In the genomic region with DNA sequence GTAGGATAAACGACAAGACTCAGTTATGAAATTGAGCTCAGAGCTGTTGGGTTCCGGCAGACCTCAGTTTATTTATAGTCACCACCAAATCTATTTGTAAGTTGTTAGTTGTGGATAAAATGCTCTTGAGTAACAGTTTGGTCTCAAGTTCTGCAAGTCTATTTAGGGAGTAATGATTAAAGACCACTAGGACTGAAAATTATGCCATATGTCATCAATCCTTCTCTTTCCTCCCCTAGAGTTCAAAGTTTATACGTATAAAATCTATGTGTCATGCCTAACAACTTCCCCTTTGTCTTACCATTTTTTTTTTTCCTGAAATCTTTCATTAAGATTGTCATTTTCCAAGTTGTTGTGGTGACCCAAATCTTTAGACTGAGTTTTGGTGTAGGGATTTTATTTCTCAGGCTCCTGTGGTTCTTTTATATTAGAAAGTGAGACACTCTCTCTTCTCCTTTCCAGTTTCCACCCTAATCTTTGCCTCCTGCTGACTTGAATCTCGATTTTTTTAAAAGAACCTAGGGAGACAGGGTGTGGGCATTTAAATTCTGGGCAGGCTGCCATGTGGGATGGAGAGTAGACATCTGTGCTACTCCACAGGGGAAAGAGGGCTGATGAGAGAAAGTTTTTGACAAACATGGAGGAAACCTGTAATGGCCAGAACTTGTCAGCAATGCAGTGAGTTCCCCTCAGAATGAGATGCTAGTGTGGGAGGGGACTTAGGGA, we compare ENCODE assay signal across 11 cellular contexts. TPM values are rescaled to one million over a fixed set of nuclear protein-coding genes. Genes with fewer than 3 reads are reported as not detected.
DNase-seq lines count a peak whose midpoint lies in the region; TF ChIP-seq lines count a peak whose summit lies in the region.
"Had no signal": no experiment of that assay in that cellular context is flagged by ENCODE, and none has a peak within 500 bp of the region (broad histone marks: within the 10 kb centered on the region; RNA-seq: fewer than 3 reads in every experiment).

No MANE protein-coding gene starts in this region.

- no peaks in the 10 kb centered on the region for H3F3A ChIP-seq in PC-9 (ENCODE audit: insufficient read depth, low read depth)

- no peak overlapping the region for H2AFZ ChIP-seq in PC-9

- H3K27ac ChIP-seq in PC-9: no peak overlapping the region
- H3K27ac ChIP-seq: heart left ventricle had no signal

- no peaks in the 10 kb centered on the region for H3K36me3 ChIP-seq in MG63
- no peaks in the 10 kb centered on the region for H3K36me3 ChIP-seq in PC-9 (ENCODE audit: low read depth)
- H3K36me3 ChIP-seq: heart left ventricle had no signal

- H3K9me2 ChIP-seq in PC-9 (ENCODE audit: insufficient read depth): no peaks in the 10 kb centered on the region

- H3K4me1 ChIP-seq in PC-9 (replicated peaks; ENCODE audit: insufficient read depth): no peaks in the 10 kb centered on the region

- H3K27me3 ChIP-seq in MG63 (no peaks in the 10 kb centered on the region), PC-9 (ENCODE audit: insufficient read depth, low read depth) (no peaks in the 10 kb centered on the region)

- H3K4me2 ChIP-seq in PC-9: no peak overlapping the region

- no TSS peak for BruUV-seq in PC-9 (replicated peaks; lab: Mats Ljungman, UMichigan)

- intact Hi-C loops in PC-9 (cut with micrococcal nuclease; ENCODE audit: unreplicated experiment): no loop called here

- H4K20me1 ChIP-seq in PC-9 (ENCODE audit: insufficient read depth): no peaks in the 10 kb centered on the region

- POLR2A ChIA-PET in PC-9 (lab: Charles Lee; ENCODE audit: unreplicated experiment): no interaction called here

- no peaks in the 10 kb centered on the region for H3K79me2 ChIP-seq in PC-9 (ENCODE audit: low read depth)

- H3K9me3 ChIP-seq in MG63: no peaks in the 10 kb centered on the region
- H3K9me3 ChIP-seq in PC-9 (ENCODE audit: insufficient read depth, low read depth): no peaks in the 10 kb centered on the region
- H3K9me3 ChIP-seq: heart left ventricle had no signal

- H3K4me3 ChIP-seq in MG63 (no peak overlapping the region), PC-9 (no peak overlapping the region), fibroblast of villous mesenchyme (ENCODE audit: low read depth, low read length) (no peak overlapping the region)
- H3K4me3 ChIP-seq: heart left ventricle had no signal

- TF ChIP-seq CTCF in PC-9 (conservative IDR thresholded peaks at IDR 0.05) (no peak), fibroblast of villous mesenchyme (IDR thresholded peaks at IDR 0.05; ENCODE audit: insufficient read depth, low read depth, low read length) (no peak)

- CTCF ChIA-PET in PC-9 (lab: Charles Lee): no interaction called here

- DNase-seq in DMS 273 treated with DMSO at 0.1 percent for 48 hours (lab: John Stamatoyannopoulos, UW) (peak; percentile 91), MG63 (peak; percentile 66), PC-9 (peak; percentile 18 to 37), fibroblast of villous mesenchyme (ENCODE audit: low read depth) (peak; percentile 53), C1 segment of cervical spinal cord (lab: John Stamatoyannopoulos, UW) (no peak), NCI-H510A treated with DMSO at 0.1 percent for 48 hours (lab: John Stamatoyannopoulos, UW) (no peak), kidney tubule cell (ENCODE audit: low spot score) (no peak), hepatic stellate cell (ENCODE audit: low spot score) (no peak)
- DNase-seq: heart left ventricle; IMR-90; stimulated activated CD4-positive, alpha-beta T cell treated with anti-CD3 and anti-CD28 coated beads, Interleukin-15, amount 100 ng/mL, for 24 hours had no signal

RNA-seq across cellular contexts. Expression of a gene that starts 51.0 kb away (rescaled TPM):
- 6.4 and 16.0 TPM in 2 replicates for total RNA-seq in MG63 (2014; rRNA removed; shearing (Covaris generic); ENCODE audit: low replicate concordance)
- total RNA-seq in PC-9 (2021): 44.4 and 54.7 TPM in 2 replicates
- 2.6 and 5.2 TPM in 2 replicates for total RNA-seq in fibroblast of villous mesenchyme

Comparison
In these comparisons a context has a peak if more than half of its experiments do, and no peak if none do; other contexts are left out.
1. DNase-seq: peak in DMS 273 treated with DMSO at 0.1 percent for 48 hours (single experiment), MG63 (single experiment), PC-9 (2 of 2) and fibroblast of villous mesenchyme (single experiment); none in C1 segment of cervical spinal cord (0 of 14), NCI-H510A treated with DMSO at 0.1 percent for 48 hours (single experiment), kidney tubule cell (single experiment) and hepatic stellate cell (single experiment).